ENCODE assay signal across 30 cellular contexts in the genomic region with DNA sequence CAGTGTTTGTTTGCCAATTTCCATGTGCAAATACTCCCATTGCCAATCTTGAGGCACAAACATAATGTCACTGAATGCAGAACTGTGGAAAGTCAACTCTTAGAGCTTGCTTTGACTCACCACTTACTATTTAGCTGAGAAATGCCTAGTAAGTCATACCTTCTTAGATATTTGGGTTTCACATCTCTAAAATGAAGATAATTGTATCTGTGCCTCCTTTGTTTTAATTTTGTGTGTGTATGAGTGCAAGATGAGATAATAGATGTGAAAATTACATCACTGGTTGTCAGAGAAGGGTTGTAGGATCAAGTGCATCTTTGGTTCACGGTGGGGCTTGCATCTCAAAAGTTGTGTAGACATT.
"Had no signal": no experiment of that assay in that cellular context is flagged by ENCODE, and none has a peak within 500 bp of the region (broad histone marks: within the 10 kb centered on the region; RNA-seq: fewer than 3 reads in every experiment).

No MANE protein-coding gene starts in this region.

- ATAC-seq: activated CD8-positive, alpha-beta T cell treated with anti-CD3 and anti-CD28 coated beads for 36 hours; activated naive CD8-positive, alpha-beta T cell treated with anti-CD3 and anti-CD28 coated beads, Interleukin-2, amount 50 U/mL, for 24 hours; activated T-cell treated with anti-CD3 and anti-CD28 coated beads, Interleukin-2, amount 50 U/mL, for 4 hours had no signal

- H3K4me3 ChIP-seq: ascending aorta, cardiac muscle cell had no signal

- H3K27me3 ChIP-seq: ascending aorta, cardiac muscle cell had no signal

- DNase-seq: activated B cell treated with CpG ODN at 0.5 μM for 24 hours; activated CD4-positive, alpha-beta memory T cell treated with anti-CD3 and anti-CD28 coated beads for 36 hours; activated CD4-positive, alpha-beta T cell treated with anti-CD3 and anti-CD28 coated beads for 4 hours; activated CD4-positive, alpha-beta T cell treated with anti-CD3 and anti-CD28 coated beads, Interleukin-2, amount 10 ng/mL, durations not matched to agents 24 days and 14 days; activated CD4-positive, alpha-beta T cell treated with anti-CD3 and anti-CD28 coated beads, Interleukin-2, amount 50 U/mL, for 1 hour; activated CD4-positive, alpha-beta T cell treated with anti-CD3 and anti-CD28 coated beads, Interleukin-2, amount 50 U/mL, for 4 hours; activated CD4-positive, CD25-positive, alpha-beta regulatory T cell treated with anti-CD3 and anti-CD28 coated beads, Interleukin-2, amount 50 U/mL, for 72 hours; activated CD8-positive, alpha-beta memory T cell treated with anti-CD3 and anti-CD28 coated beads, Interleukin-2, amount 50 U/mL, for 4 hours; activated CD8-positive, alpha-beta T cell treated with anti-CD3 and anti-CD28 coated beads for 36 hours; activated effector memory CD4-positive, alpha-beta T cell treated with Interleukin-2 at 50 U/mL for 16 hours; activated gamma-delta T cell; activated naive CD4-positive, alpha-beta T cell treated with anti-CD3 and anti-CD28 coated beads, Interleukin-2, amount 10 ng/mL, durations not matched to agents 7 days and 5 days; activated naive CD4-positive, alpha-beta T cell treated with Interleukin-2 at 50 U/mL for 16 hours; activated naive CD8-positive, alpha-beta T cell treated with anti-CD3 and anti-CD28 coated beads, Interleukin-2, amount 10 ng/mL, durations not matched to agents 7 days and 5 days; activated naive CD8-positive, alpha-beta T cell treated with anti-CD3 and anti-CD28 coated beads, Interleukin-2, amount 50 U/mL, for 24 hours; activated T-cell treated with anti-CD3 and anti-CD28 coated beads for 4 hours; activated T-cell treated with anti-CD3 and anti-CD28 coated beads, Interleukin-2, amount 50 U/mL, for 1 hour; activated T-cell treated with anti-CD3 and anti-CD28 coated beads, Interleukin-2, amount 50 U/mL, for 4 hours; amygdala; anterior cingulate cortex; caudate nucleus; cerebellar nuclear complex; T-helper 1 cell; T-helper 2 cell; T-helper 9 cell had no signal

- H3K27ac ChIP-seq: ascending aorta, cardiac muscle cell, VCaP had no signal

- FAIRE-seq: bronchial epithelial cell, TTC549 had no signal

- H3K36me3 ChIP-seq: ascending aorta, cardiac muscle cell had no signal

- H3K4me1 ChIP-seq: ascending aorta had no signal

- H3K9me3 ChIP-seq: ascending aorta had no signal
